In the genomic region with DNA sequence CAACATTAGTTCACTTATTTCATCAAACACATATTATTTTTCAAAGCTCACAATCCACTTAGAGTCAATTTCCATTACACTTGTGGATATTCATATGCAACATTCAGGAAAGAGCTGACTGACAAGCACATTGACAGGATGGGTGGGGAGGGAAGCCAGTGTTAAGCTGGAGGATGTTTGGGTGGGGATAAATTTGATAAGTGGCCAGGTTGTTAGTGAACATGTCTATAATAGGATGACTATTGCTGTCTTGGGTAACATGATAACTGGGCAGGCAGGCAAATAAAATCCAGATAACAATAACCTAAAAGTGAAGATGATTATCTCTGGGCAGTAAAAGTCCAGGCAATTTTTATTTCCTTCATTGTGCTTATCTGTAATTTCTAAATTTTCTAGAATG, we compare ENCODE assay signal across 22 cellular contexts.
DNase-seq lines count a peak whose midpoint lies in the region; ATAC-seq and TF ChIP-seq lines count a peak whose summit lies in the region.
"Had no signal": no experiment of that assay in that cellular context is flagged by ENCODE, and none has a peak within 500 bp of the region (broad histone marks: within the 10 kb centered on the region; RNA-seq: fewer than 3 reads in every experiment).

No MANE protein-coding gene starts in this region.

- peak overlapping the region; percentile 90 for H3K27ac ChIP-seq in RWPE2 (ENCODE audit: poor library complexity, severe bottlenecking)
- H3K27ac ChIP-seq in gastroesophageal sphincter: peak overlapping the region in 1 of 4 donors; percentile 14
- H3K27ac ChIP-seq: left lung, tibial nerve had no signal

- H3K4me3 Mint-ChIP-seq in glutamatergic neuron (ENCODE audit: unreplicated experiment): no peak overlapping the region
- H3K4me3 Mint-ChIP-seq: activated naive CD4-positive, alpha-beta T cell treated with anti-CD3 and anti-CD28 coated beads for 36 hours; activated T-cell treated with anti-CD3 and anti-CD28 coated beads, Interleukin-2, amount 50 U/mL, for 4 hours; central memory CD8-positive, alpha-beta T cell had no signal

- no peaks in the 10 kb centered on the region for H3K9me3 Mint-ChIP-seq in glutamatergic neuron (ENCODE audit: unreplicated experiment)
- H3K9me3 Mint-ChIP-seq: activated naive CD4-positive, alpha-beta T cell treated with anti-CD3 and anti-CD28 coated beads for 36 hours; activated T-cell treated with anti-CD3 and anti-CD28 coated beads, Interleukin-2, amount 50 U/mL, for 4 hours; central memory CD8-positive, alpha-beta T cell had no signal

- in situ Hi-C loops in KBM-7 (cut with MboI; ENCODE audit: low pct_unique_long_range_greater_than_20kb, low sequenced_read_pairs): no loop called here

- no peak overlapping the region for H3K27ac Mint-ChIP-seq in glutamatergic neuron (ENCODE audit: unreplicated experiment)
- H3K27ac Mint-ChIP-seq: activated naive CD4-positive, alpha-beta T cell treated with anti-CD3 and anti-CD28 coated beads for 36 hours; progenitor cell of endocrine pancreas had no signal

- peaks cover 35% of the 10 kb centered on the region for H3K4me1 ChIP-seq in RWPE2 (ENCODE audit: insufficient read depth, poor library complexity, severe bottlenecking)
- H3K4me1 ChIP-seq in gastroesophageal sphincter: no peaks in the 10 kb centered on the region
- H3K4me1 ChIP-seq: left lung, tibial nerve had no signal

- H3K36me3 ChIP-seq in RWPE2 (ENCODE audit: low read depth): no peaks in the 10 kb centered on the region
- H3K36me3 ChIP-seq in gastroesophageal sphincter: no peaks in the 10 kb centered on the region
- H3K36me3 ChIP-seq: left lung, tibial nerve had no signal

- peak; percentile 41; the same call in 1 of the 3 replicates for ATAC-seq in RWPE2 (ENCODE audit: low read depth)
- ATAC-seq in gastroesophageal sphincter: peak; percentile 48
- ATAC-seq in GM21717 (IDR thresholded peaks at IDR 0.05; ENCODE audit: unreplicated experiment): no peak
- ATAC-seq: activated CD4-positive, CD25-positive, alpha-beta regulatory T cell treated with anti-CD3 and anti-CD28 coated beads, Interleukin-2, amount 50 U/mL, for 24 hours; activated T-cell treated with anti-CD3 and anti-CD28 coated beads, Interleukin-2, amount 50 U/mL, for 4 hours; left lung; mucosa of descending colon; stimulated activated naive CD8-positive, alpha-beta T cell treated with anti-CD3 and anti-CD28 coated beads, Interleukin-15, Interleukin-2, amounts not matched to agents 100 U/mL and 50 U/mL, for 24 hours had no signal

- no peaks in the 10 kb centered on the region for H3K27me3 Mint-ChIP-seq in glutamatergic neuron (ENCODE audit: unreplicated experiment)
- H3K27me3 Mint-ChIP-seq: central memory CD8-positive, alpha-beta T cell; progenitor cell of endocrine pancreas had no signal

- DNase-seq in DMS153 treated with DMSO at 0.1 percent for 48 hours (lab: John Stamatoyannopoulos, UW; ENCODE audit: unreplicated experiment): peak; percentile 23
- DNase-seq in KBM-7: peak; percentile 3
- no peak for DNase-seq in RWPE2 (ENCODE audit: low spot score)
- DNase-seq in glutamatergic neuron: no peak
- DNase-seq in GOT3 (lab: John Stamatoyannopoulos, UW): no peak
- no peak for DNase-seq in activated gamma-delta T cell (lab: John Stamatoyannopoulos, UW)
- DNase-seq: activated naive CD4-positive, alpha-beta T cell treated with anti-CD3 and anti-CD28 coated beads for 36 hours; activated T-cell treated with anti-CD3 and anti-CD28 coated beads, Interleukin-2, amount 50 U/mL, for 4 hours; effector CD4-positive, alpha-beta T cell; KG1; left lung; mucosa of descending colon; MV-4-11; NCI-H1930; NCI-H510A treated with DMSO at 0.1 percent for 48 hours; stimulated activated naive CD8-positive, alpha-beta T cell treated with anti-CD3 and anti-CD28 coated beads, Interleukin-15, Interleukin-2, amounts not matched to agents 100 U/mL and 50 U/mL, for 24 hours had no signal

- H3K4me3 ChIP-seq in RWPE2 (ENCODE audit: severe bottlenecking) (no peak overlapping the region), gastroesophageal sphincter (no peak overlapping the region)
- H3K4me3 ChIP-seq: left lung, mucosa of descending colon, tibial nerve had no signal

- no peak for TF ChIP-seq POLR2A in gastroesophageal sphincter (IDR thresholded peaks at IDR 0.05)

- no peak for TF ChIP-seq CTCF in RWPE2 (IDR thresholded peaks at IDR 0.05; ENCODE audit: poor library complexity, severe bottlenecking)
- no peak for TF ChIP-seq CTCF in gastroesophageal sphincter (IDR thresholded peaks at IDR 0.05)
- no peak for TF ChIP-seq CTCF in glutamatergic neuron (IDR thresholded peaks at IDR 0.05; ENCODE audit: partially characterized antibody, unreplicated experiment)

- H3K36me3 Mint-ChIP-seq in glutamatergic neuron (ENCODE audit: unreplicated experiment): no peaks in the 10 kb centered on the region

- H3K27me3 ChIP-seq in RWPE2 (ENCODE audit: insufficient read depth, poor library complexity, severe bottlenecking): no peaks in the 10 kb centered on the region
- no peaks in the 10 kb centered on the region for H3K27me3 ChIP-seq in gastroesophageal sphincter
- H3K27me3 ChIP-seq: left lung, tibial nerve had no signal

- H3K9me3 ChIP-seq in RWPE2 (ENCODE audit: severe bottlenecking) (no peaks in the 10 kb centered on the region), gastroesophageal sphincter (no peaks in the 10 kb centered on the region)
- H3K9me3 ChIP-seq: left lung, mucosa of descending colon, tibial nerve had no signal

- no peak for TF ChIP-seq EP300 in gastroesophageal sphincter (IDR thresholded peaks at IDR 0.05)

- peaks cover 13% of the 10 kb centered on the region for H3K4me1 Mint-ChIP-seq in glutamatergic neuron (ENCODE audit: low read depth, unreplicated experiment)
- H3K4me1 Mint-ChIP-seq: central memory CD8-positive, alpha-beta T cell had no signal

Comparison
In these comparisons a context has a peak if more than half of its experiments do, and no peak if none do; other contexts are left out.
1. DNase-seq: peak in DMS153 treated with DMSO at 0.1 percent for 48 hours (single experiment) and KBM-7 (single experiment); none in RWPE2 (single experiment), glutamatergic neuron (single experiment), GOT3 (single experiment) and activated gamma-delta T cell (single experiment).